ENCODE assay signal across 8 cellular contexts in genomic region chr1:229714964-229715603, GRCh38.
DNase-seq lines count a peak whose midpoint lies in the region; ATAC-seq and TF ChIP-seq lines count a peak whose summit lies in the region.

No MANE protein-coding gene starts in this region.

- intact Hi-C loops in activated naive CD4-positive, alpha-beta T cell treated with anti-CD3 and anti-CD28 coated beads for 36 hours (cut with micrococcal nuclease), result no loop called here

- no peak overlapping the region for H3K27ac Mint-ChIP-seq in CD4-positive, CD25-positive, alpha-beta regulatory T cell
- H3K27ac Mint-ChIP-seq in activated naive CD4-positive, alpha-beta T cell treated with anti-CD3 and anti-CD28 coated beads for 36 hours, result no peak overlapping the region
- H3K27ac Mint-ChIP-seq in nephron progenitor cell, result no peak overlapping the region

- no peaks in the 10 kb centered on the region for H3K4me1 Mint-ChIP-seq in CD4-positive, CD25-positive, alpha-beta regulatory T cell
- no peaks in the 10 kb centered on the region for H3K4me1 Mint-ChIP-seq in activated naive CD4-positive, alpha-beta T cell treated with anti-CD3 and anti-CD28 coated beads for 36 hours (ENCODE audit: low read depth)
- peaks cover 21% of the 10 kb centered on the region for H3K4me1 Mint-ChIP-seq in nephron progenitor cell

- H3K27me3 Mint-ChIP-seq in CD4-positive, CD25-positive, alpha-beta regulatory T cell, result peaks cover 16% of the 10 kb centered on the region
- H3K27me3 Mint-ChIP-seq in activated naive CD4-positive, alpha-beta T cell treated with anti-CD3 and anti-CD28 coated beads for 36 hours (ENCODE audit: low read depth), result no peaks in the 10 kb centered on the region
- peaks cover 3% of the 10 kb centered on the region for H3K27me3 Mint-ChIP-seq in nephron progenitor cell (ENCODE audit: low read depth, poor library complexity)

- H3K4me3 ChIP-seq in CD4-positive, CD25-positive, alpha-beta regulatory T cell (ENCODE audit: low read depth, low read length), result no peak overlapping the region

- H3K27ac ChIP-seq in CD4-positive, CD25-positive, alpha-beta regulatory T cell (ENCODE audit: insufficient read depth, low read length, poor library complexity, severe bottlenecking), result no peak overlapping the region

- H3K27me3 ChIP-seq in CD4-positive, CD25-positive, alpha-beta regulatory T cell (ENCODE audit: control insufficient read depth, insufficient read depth, low read length), result no peaks in the 10 kb centered on the region

- DNase-seq in CD4-positive, CD25-positive, alpha-beta regulatory T cell, result peak; percentile 11 to 23 (median 13)
- DNase-seq in GM20000 (ENCODE audit: low spot score) (no peak), NCI-H69 (lab: John Stamatoyannopoulos, UW) (peak; percentile 24), nephron progenitor cell (peak; percentile 14), NCI-H1694 treated with DMSO at 0.1 percent for 48 hours (lab: John Stamatoyannopoulos, UW) (no peak), cerebellar nuclear complex (lab: John Stamatoyannopoulos, UW) (no peak), dedifferentiated amniotic fluid mesenchymal stem cell (ENCODE audit: extremely low spot score) (no peak)
- DNase-seq in activated naive CD4-positive, alpha-beta T cell treated with anti-CD3 and anti-CD28 coated beads for 36 hours, result peak; percentile 49

- ATAC-seq in CD4-positive, CD25-positive, alpha-beta regulatory T cell (ENCODE audit: low read depth in 2 of 2), result no peak

- no peak overlapping the region for H3K4me3 Mint-ChIP-seq in CD4-positive, CD25-positive, alpha-beta regulatory T cell
- no peak overlapping the region for H3K4me3 Mint-ChIP-seq in activated naive CD4-positive, alpha-beta T cell treated with anti-CD3 and anti-CD28 coated beads for 36 hours
- no peak overlapping the region for H3K4me3 Mint-ChIP-seq in nephron progenitor cell

- no peaks in the 10 kb centered on the region for H3K36me3 Mint-ChIP-seq in CD4-positive, CD25-positive, alpha-beta regulatory T cell
- no peaks in the 10 kb centered on the region for H3K36me3 Mint-ChIP-seq in activated naive CD4-positive, alpha-beta T cell treated with anti-CD3 and anti-CD28 coated beads for 36 hours (ENCODE audit: low read depth)
- no peaks in the 10 kb centered on the region for H3K36me3 Mint-ChIP-seq in nephron progenitor cell (ENCODE audit: low read depth)

- H3K4me1 ChIP-seq in CD4-positive, CD25-positive, alpha-beta regulatory T cell (ENCODE audit: control insufficient read depth, insufficient read depth, low read length, poor library complexity, severe bottlenecking), result no peaks in the 10 kb centered on the region

- H3K9me3 ChIP-seq in CD4-positive, CD25-positive, alpha-beta regulatory T cell (ENCODE audit: control insufficient read depth in 2 of 2, low read length in 2 of 2), result peaks cover 0 to 2% of the 10 kb centered on the region in 2 experiments

- H3K36me3 ChIP-seq in CD4-positive, CD25-positive, alpha-beta regulatory T cell (ENCODE audit: control insufficient read depth, insufficient read depth, low read length), result no peaks in the 10 kb centered on the region

- CTCF ChIA-PET in activated naive CD4-positive, alpha-beta T cell treated with anti-CD3 and anti-CD28 coated beads for 36 hours (lab: Charles Lee), result interaction anchor here (0.7 kb wide), 1 partner anchor 464 kb away, joined by 3 read pairs; no protein-coding TSS in a partner anchor

- peaks cover 0 to 2% (median 0%) of the 10 kb centered on the region in 7 donors for H3K9me3 Mint-ChIP-seq in CD4-positive, CD25-positive, alpha-beta regulatory T cell
- no peaks in the 10 kb centered on the region for H3K9me3 Mint-ChIP-seq in activated naive CD4-positive, alpha-beta T cell treated with anti-CD3 and anti-CD28 coated beads for 36 hours
- H3K9me3 Mint-ChIP-seq in nephron progenitor cell, result peaks cover 12% of the 10 kb centered on the region

- peak; percentile 46 for TF ChIP-seq CTCF in GM20000 (IDR thresholded peaks at IDR 0.05; ENCODE audit: extremely low read depth, missing control alignments)
- no peak for TF ChIP-seq CTCF in nephron progenitor cell (IDR thresholded peaks at IDR 0.05)

Comparison
In these comparisons a context has a peak if more than half of its experiments do, and no peak if none do; other contexts are left out.
1. DNase-seq: peak in CD4-positive, CD25-positive, alpha-beta regulatory T cell (3 of 3), NCI-H69 (single experiment), activated naive CD4-positive, alpha-beta T cell treated with anti-CD3 and anti-CD28 coated beads for 36 hours (single experiment) and nephron progenitor cell (single experiment); none in GM20000 (single experiment), NCI-H1694 treated with DMSO at 0.1 percent for 48 hours (single experiment), cerebellar nuclear complex (0 of 2) and dedifferentiated amniotic fluid mesenchymal stem cell (single experiment).